ENCODE assay signal across 16 cellular contexts in the genomic region with DNA sequence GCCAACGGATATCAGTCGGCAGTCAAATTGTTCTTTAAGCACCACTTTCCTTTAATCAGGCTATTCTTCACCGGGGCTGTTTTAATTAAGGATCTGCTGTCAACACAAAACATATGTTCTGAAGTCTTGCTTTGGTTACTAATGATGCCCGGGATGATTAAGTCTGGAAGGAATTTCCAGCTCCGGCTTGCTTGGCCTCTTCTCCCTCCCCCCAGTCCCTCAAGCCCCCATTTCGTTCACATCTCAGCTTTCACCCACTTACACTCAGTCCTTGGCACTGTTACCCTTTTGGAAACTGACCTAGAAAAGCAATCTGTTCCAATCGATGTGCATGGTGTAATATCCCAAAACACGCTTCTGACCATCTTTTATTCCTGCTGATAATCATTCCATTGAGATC.
DNase-seq lines count a peak whose midpoint lies in the region; ATAC-seq and TF ChIP-seq lines count a peak whose summit lies in the region.
"Had no signal": no experiment of that assay in that cellular context is flagged by ENCODE, and none has a peak within 500 bp of the region (broad histone marks: within the 10 kb centered on the region; RNA-seq: fewer than 3 reads in every experiment).

No MANE protein-coding gene starts in this region.

- no peak overlapping the region; the same call in 1 of the 2 replicates for H3K9ac ChIP-seq in GM23248
- H3K9ac ChIP-seq: BLaER1 had no signal

- H3K9me3 ChIP-seq in GM23248 (ENCODE audit: low read depth) (no peaks in the 10 kb centered on the region), ascending aorta (no peaks in the 10 kb centered on the region)
- H3K9me3 ChIP-seq: gastroesophageal sphincter had no signal

- no peaks in the 10 kb centered on the region for H3K9me2 ChIP-seq in GM23248 (ENCODE audit: insufficient read depth)

- peak; percentile 72 for DNase-seq in GM23248
- peak; percentile 14 for DNase-seq in amniotic stem cell (lab: John Stamatoyannopoulos, UW)
- DNase-seq in fibroblast of villous mesenchyme (ENCODE audit: low read depth): peak; percentile 10
- peak; percentile 39 for DNase-seq in stromal cell of bone marrow (ENCODE audit: low read depth)
- DNase-seq in ascending aorta (ENCODE audit: low spot score in 2 of 2): no peak
- DNase-seq in left lobe of liver (ENCODE audit: low spot score): no peak
- DNase-seq: Calu3; NCI-H1105; NCI-H2081 treated with DMSO at 0.1 percent for 48 hours; RPMI8226; stimulated activated naive CD4-positive, alpha-beta T cell; tibial artery had no signal

- no peak for ATAC-seq in HG03097 (IDR thresholded peaks at IDR 0.05; ENCODE audit: low FRiP score, unreplicated experiment)
- no peak for ATAC-seq in left lobe of liver
- ATAC-seq: activated naive CD4-positive, alpha-beta T cell treated with anti-CD3 and anti-CD28 coated beads, Interleukin-2, amount 50 U/mL, for 72 hours; gastroesophageal sphincter had no signal

- 1% methylated on average over 8 of the region's 8 CpGs for WGBS in GM23248 (ENCODE audit: low coverage in 1 of 2, low lambda C conversion rate in 2 of 2, missing lambda C conversion rate in 2 of 2), 2 experiments

- peak overlapping the region; percentile 65 for H3K4me2 ChIP-seq in GM23248 (ENCODE audit: unreplicated experiment)
- H3K4me2 ChIP-seq: BLaER1 had no signal

- H3K79me2 ChIP-seq in GM23248 (ENCODE audit: insufficient read depth): no peaks in the 10 kb centered on the region

- intact Hi-C loops in ascending aorta (cut with DNase I): no loop called here

- TF ChIP-seq CTCF in fibroblast of villous mesenchyme (IDR thresholded peaks at IDR 0.05; ENCODE audit: insufficient read depth, low read depth, low read length) (no peak), ascending aorta (IDR thresholded peaks at IDR 0.05) (no peak)

- no peaks in the 10 kb centered on the region for H4K20me1 ChIP-seq in GM23248 (ENCODE audit: insufficient read depth)
- H4K20me1 ChIP-seq: BLaER1 had no signal

- H2AFZ ChIP-seq in GM23248: peak overlapping the region; percentile 73

- H3K36me3 ChIP-seq in GM23248 (ENCODE audit: low read depth) (no peaks in the 10 kb centered on the region), ascending aorta (no peaks in the 10 kb centered on the region)
- H3K36me3 ChIP-seq: BLaER1, gastroesophageal sphincter, tibial artery had no signal

- H3K27me3 ChIP-seq in GM23248 (replicated peaks; ENCODE audit: insufficient read depth) (no peaks in the 10 kb centered on the region), ascending aorta (no peaks in the 10 kb centered on the region)
- H3K27me3 ChIP-seq: BLaER1 had no signal

- peaks cover 17% of the 10 kb centered on the region for H3K4me1 ChIP-seq in GM23248 (ENCODE audit: insufficient read depth)
- no peaks in the 10 kb centered on the region for H3K4me1 ChIP-seq in ascending aorta
- H3K4me1 ChIP-seq: BLaER1, tibial artery had no signal

- H3K27ac ChIP-seq in GM23248 (no peak overlapping the region), ascending aorta (no peak overlapping the region)
- H3K27ac ChIP-seq: BLaER1, tibial artery had no signal

- H3F3A ChIP-seq in GM23248 (ENCODE audit: insufficient read depth): peaks cover 12% of the 10 kb centered on the region; the same call in 1 of the 2 replicates

- H3K4me3 ChIP-seq in GM23248: peak overlapping the region; percentile 54
- no peak overlapping the region for H3K4me3 ChIP-seq in fibroblast of villous mesenchyme (ENCODE audit: low read depth, low read length)
- no peak overlapping the region for H3K4me3 ChIP-seq in ascending aorta
- H3K4me3 ChIP-seq: BLaER1, gastroesophageal sphincter, tibial artery had no signal

- in situ Hi-C loops in GM23248 (cut with MboI): loop anchor here (10.0 kb wide), 1 partner anchor 384 kb away; no protein-coding TSS in a partner anchor

Comparison
In these comparisons a context has a peak if more than half of its experiments do, and no peak if none do; other contexts are left out.
1. DNase-seq: peak in GM23248 (single experiment), amniotic stem cell (single experiment), fibroblast of villous mesenchyme (single experiment) and stromal cell of bone marrow (single experiment); none in ascending aorta (0 of 2) and left lobe of liver (single experiment).